Comparison of ENCODE assay signal across 8 cellular contexts in genomic region chr12:69331482-69331845, GRCh38. TPM values are rescaled to one million over a fixed set of nuclear protein-coding genes. Genes with fewer than 3 reads are reported as not detected.
A peak's percentile ranks its signal among the peaks of the same experiment; 100 is the strongest.
DNase-seq lines count a peak whose midpoint lies in the region; ATAC-seq, FAIRE-seq and TF ChIP-seq lines count a peak whose summit lies in the region.

No MANE protein-coding gene starts in this region.

- ATAC-seq in lung (ENCODE audit: insufficient read depth, low FRiP score): no peak

- peaks cover 20% of the 10 kb centered on the region for H3K4me1 Mint-ChIP-seq in activated CD4-positive, alpha-beta T cell treated with anti-CD3 and anti-CD28 coated beads, Interleukin-2, amount 10 ng/mL, durations not matched to agents 24 days and 14 days

- intact Hi-C loops in activated CD4-positive, alpha-beta T cell treated with anti-CD3 and anti-CD28 coated beads, Interleukin-2, amount 10 ng/mL, durations not matched to agents 24 days and 14 days (cut with micrococcal nuclease): no loop called here
- intact Hi-C loops in tibial artery (cut with DNase I; ENCODE audit: low total_unique reads): no loop called here

- H3K9me3 ChIP-seq in lung (ENCODE audit: control insufficient read depth in 2 of 2, insufficient read depth in 1 of 2, low read length in 1 of 2) (no peaks in the 10 kb centered on the region), tibial artery (no peaks in the 10 kb centered on the region)

- no peak for FAIRE-seq in RCC 7860 (lab: Jason Lieb, UNC)

- H3K9me3 Mint-ChIP-seq in activated CD4-positive, alpha-beta T cell treated with anti-CD3 and anti-CD28 coated beads, Interleukin-2, amount 10 ng/mL, durations not matched to agents 24 days and 14 days: no peaks in the 10 kb centered on the region

- peak overlapping the region; percentile 42 for H3K4me3 ChIP-seq in brain microvascular endothelial cell (ENCODE audit: low read depth, low read length)
- peak overlapping the region; percentile 37 for H3K4me3 ChIP-seq in lung
- H3K4me3 ChIP-seq in tibial artery: peak overlapping the region; percentile 43 to 51

- 14% methylated on average over 7 of the region's 7 CpGs for WGBS in lung, 2 donors

- TF ChIP-seq CTCF in brain microvascular endothelial cell (IDR thresholded peaks at IDR 0.05; ENCODE audit: low read depth, low read length, missing control alignments): no peak
- TF ChIP-seq CTCF in lung (IDR thresholded peaks at IDR 0.05; ENCODE audit: control extremely low read depth, extremely low read depth): no peak
- TF ChIP-seq CTCF in tibial artery (IDR thresholded peaks at IDR 0.05): no peak

- H3K36me3 ChIP-seq in brain microvascular endothelial cell (replicated peaks) (no peaks in the 10 kb centered on the region), lung (ENCODE audit: control insufficient read depth in 2 of 2, insufficient read depth in 2 of 2, low read length in 2 of 2) (no peaks in the 10 kb centered on the region), tibial artery (no peaks in the 10 kb centered on the region)

- in situ Hi-C loops in brain microvascular endothelial cell (cut with HindIII; ENCODE audit: low pct_ligation_motif_present, low sequenced_read_pairs): no loop called here

- H3K4me1 ChIP-seq in lung (ENCODE audit: control insufficient read depth in 2 of 2, insufficient read depth in 2 of 2, low read length in 2 of 2) (peaks cover 0 to 1% of the 10 kb centered on the region in 2 donors), tibial artery (peaks cover 0 to 5% (median 0%) of the 10 kb centered on the region in 4 donors)

- H3K27ac ChIP-seq in brain microvascular endothelial cell (no peak overlapping the region), lung (ENCODE audit: low read depth in 1 of 2, low read length in 1 of 2) (peak overlapping the region in 1 of 2 donors; percentile 48), tibial artery (no peak overlapping the region)

- H3K27ac Mint-ChIP-seq in activated CD4-positive, alpha-beta T cell treated with anti-CD3 and anti-CD28 coated beads, Interleukin-2, amount 10 ng/mL, durations not matched to agents 24 days and 14 days: peak overlapping the region; percentile 88

- H3K4me3 Mint-ChIP-seq in activated CD4-positive, alpha-beta T cell treated with anti-CD3 and anti-CD28 coated beads, Interleukin-2, amount 10 ng/mL, durations not matched to agents 24 days and 14 days: peak overlapping the region; percentile 73

- H3K27me3 ChIP-seq in brain microvascular endothelial cell (replicated peaks): peaks cover 46% of the 10 kb centered on the region
- no peaks in the 10 kb centered on the region for H3K27me3 ChIP-seq in lung (ENCODE audit: control insufficient read depth, insufficient read depth)
- no peaks in the 10 kb centered on the region for H3K27me3 ChIP-seq in tibial artery

- no peak for DNase-seq in activated CD4-positive, alpha-beta T cell treated with anti-CD3 and anti-CD28 coated beads, Interleukin-2, amount 10 ng/mL, durations not matched to agents 24 days and 14 days
- no peak for DNase-seq in activated CD4-positive, alpha-beta T cell treated with anti-CD3 and anti-CD28 coated beads for 1 hour
- DNase-seq in brain microvascular endothelial cell (no peak), lung (ENCODE audit: low spot score) (no peak), tibial artery (no peak), RCC 7860 (ENCODE audit: low spot score) (no peak), HUDEP-2 (lab: John Stamatoyannopoulos, UW; ENCODE audit: unreplicated experiment in 76 of 76) (no peak), NCI-H774 (lab: John Stamatoyannopoulos, UW) (no peak)

- H3K36me3 Mint-ChIP-seq in activated CD4-positive, alpha-beta T cell treated with anti-CD3 and anti-CD28 coated beads, Interleukin-2, amount 10 ng/mL, durations not matched to agents 24 days and 14 days (ENCODE audit: low read depth): no peaks in the 10 kb centered on the region

- peaks cover 17% of the 10 kb centered on the region for H3K27me3 Mint-ChIP-seq in activated CD4-positive, alpha-beta T cell treated with anti-CD3 and anti-CD28 coated beads, Interleukin-2, amount 10 ng/mL, durations not matched to agents 24 days and 14 days

RNA-seq across cellular contexts. Expression of gene LYZ, which starts 16.7 kb away (rescaled TPM):
- not detected in 2 replicates for total RNA-seq in activated CD4-positive, alpha-beta T cell treated with anti-CD3 and anti-CD28 coated beads, Interleukin-2, amount 10 ng/mL, durations not matched to agents 24 days and 14 days
- 100 to 1,000 TPM; 171 to 186 TPM for total RNA-seq in lung
- 100 to 1,000 TPM; 178 to 448 TPM for polyA plus RNA-seq in lung

RNA-seq across cellular contexts. Expression of gene YEATS4, which starts 28.1 kb away (rescaled TPM):
- 37.9 and 41.8 TPM in 2 replicates for total RNA-seq in activated CD4-positive, alpha-beta T cell treated with anti-CD3 and anti-CD28 coated beads, Interleukin-2, amount 10 ng/mL, durations not matched to agents 24 days and 14 days
- total RNA-seq in lung: 10 to 100 TPM; 13.3 to 14.9 TPM
- polyA plus RNA-seq in lung: 10 to 100 TPM; 12.0 to 15.0 TPM

Comparison
In these comparisons a context has a peak if more than half of its experiments do, and no peak if none do; other contexts are left out.
1. RNA of gene LYZ, which starts 16.7 kb away (total RNA-seq): 171 to 186 TPM in lung; not detected in activated CD4-positive, alpha-beta T cell treated with anti-CD3 and anti-CD28 coated beads, Interleukin-2, amount 10 ng/mL, durations not matched to agents 24 days and 14 days; every median in the first group is over 100 times any median in the second.
2. Peak in every context shown above with its lines, with median percentiles within 50 percentile points of each other: H3K4me3 ChIP-seq.